Comparison of ENCODE assay signal across 1 cellular context in the genomic region with DNA sequence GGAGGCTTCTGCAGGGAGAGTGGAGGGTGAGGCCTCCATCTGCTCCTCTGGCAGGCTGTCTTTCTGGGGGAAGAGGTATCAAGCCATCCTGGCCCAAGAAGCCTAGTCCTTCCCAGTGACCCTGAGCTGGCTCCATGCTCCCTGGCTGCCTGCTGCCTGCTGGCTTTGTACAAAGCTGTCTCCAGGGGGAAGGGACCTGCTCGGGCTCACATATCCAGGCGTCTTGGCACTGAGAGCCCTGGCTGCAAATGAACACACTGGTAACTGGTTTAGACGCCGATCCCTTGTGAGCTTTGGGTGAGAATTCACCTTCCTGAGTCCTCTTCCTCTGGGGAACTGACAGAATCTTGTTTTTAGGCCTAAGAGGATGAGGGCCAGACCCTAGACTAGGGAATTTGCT.
TF ChIP-seq lines count a peak whose summit lies in the region.

No MANE protein-coding gene starts in this region.

TF ChIP-seq in H1, 55 proteins besides CTCF, POLR2A, EP300 and RAD21:
- TF ChIP-seq HDAC2 (IDR thresholded peaks at IDR 0.05; ENCODE audit: borderline replicate concordance in 1 of 2, low read depth in 2 of 2, low read length in 2 of 2) (no peak), CBX8 (IDR thresholded peaks at IDR 0.05; ENCODE audit: borderline replicate concordance, low read depth, low read length) (no peak), MAFK (IDR thresholded peaks at IDR 0.05; ENCODE audit: low read depth, low read length) (no peak), EGR1 (IDR thresholded peaks at IDR 0.05; ENCODE audit: borderline replicate concordance, low read depth, low read length) (no peak), NRF1 (IDR thresholded peaks at IDR 0.05; ENCODE audit: low read depth, low read length) (no peak), KDM1A (IDR thresholded peaks at IDR 0.05; ENCODE audit: borderline replicate concordance, low read length) (no peak), CHD1 (IDR thresholded peaks at IDR 0.05; ENCODE audit: low read depth, low read length) (no peak), TCF12 (IDR thresholded peaks at IDR 0.05; ENCODE audit: low read depth, low read length) (no peak), ATF2 (IDR thresholded peaks at IDR 0.05; ENCODE audit: low read length) (no peak), GTF2F1 (IDR thresholded peaks at IDR 0.05; ENCODE audit: borderline replicate concordance, low read depth, low read length) (no peak), CEBPB (IDR thresholded peaks at IDR 0.05; ENCODE audit: low read depth, low read length) (no peak), SIX5 (IDR thresholded peaks at IDR 0.05; ENCODE audit: low read depth, low read length) (no peak), RBBP5 (IDR thresholded peaks at IDR 0.05; ENCODE audit: borderline replicate concordance, low read depth, low read length) (no peak), TAF7 (optimal IDR thresholded peaks at IDR 0.05; ENCODE audit: borderline replicate concordance, low read depth, low read length) (no peak)
